ENCODE assay signal across 9 cellular contexts in the genomic region with DNA sequence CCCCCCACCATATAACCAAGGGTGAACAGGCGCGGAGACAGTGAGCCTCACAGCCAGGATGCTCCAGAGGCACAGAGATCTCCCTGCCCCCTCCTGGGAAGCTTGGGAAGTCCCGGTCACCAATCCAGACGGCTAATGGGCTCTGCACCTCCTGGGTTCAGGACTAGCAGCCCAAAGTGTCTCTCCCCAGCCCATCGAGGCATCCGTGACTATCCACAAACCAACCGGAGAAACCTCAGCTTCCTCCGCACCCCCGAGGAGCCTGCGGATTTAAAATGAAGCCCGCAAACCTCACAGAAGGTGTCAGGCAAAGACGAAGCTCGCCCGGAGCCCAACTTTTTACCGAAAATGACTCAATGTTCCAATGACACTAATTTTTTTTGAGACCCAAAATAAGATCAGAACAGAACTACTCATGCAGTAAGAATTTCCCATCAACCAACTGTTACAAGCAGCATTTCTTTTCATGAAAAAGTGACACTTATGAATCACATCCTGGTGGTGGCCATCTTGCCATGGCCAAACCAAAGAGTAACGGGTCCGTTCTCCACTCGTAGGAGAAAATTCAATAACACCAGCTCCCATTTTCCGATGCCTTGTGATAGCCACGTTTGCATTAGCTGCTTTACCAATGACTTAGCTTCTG. TPM values are rescaled to one million over a fixed set of nuclear protein-coding genes. Genes with fewer than 3 reads are reported as not detected.
DNase-seq lines count a peak whose midpoint lies in the region; ATAC-seq, FAIRE-seq and TF ChIP-seq lines count a peak whose summit lies in the region.
"Had no signal": no experiment of that assay in that cellular context is flagged by ENCODE, and none has a peak within 500 bp of the region (broad histone marks: within the 10 kb centered on the region; RNA-seq: fewer than 3 reads in every experiment).

No MANE protein-coding gene starts in this region.

- intact Hi-C loops in CD8-positive, alpha-beta T cell (cut with DNase I, micrococcal nuclease) = no loop called here
- intact Hi-C loops in prostate gland (cut with DNase I) = loop anchor here (10.0 kb wide), 1 partner anchor 331 kb away; no protein-coding TSS in a partner anchor
- intact Hi-C loops in thyroid gland (cut with DNase I) = no loop called here

- H3K27me3 Mint-ChIP-seq in CD8-positive, alpha-beta T cell (ENCODE audit: low read depth) = peaks cover 25% of the 10 kb centered on the region

- no peak overlapping the region for H3K4me3 Mint-ChIP-seq in CD8-positive, alpha-beta T cell

- H3K4me3 ChIP-seq in CD8-positive, alpha-beta T cell (ENCODE audit: low read depth, low read length) = no peak overlapping the region
- no peak overlapping the region for H3K4me3 ChIP-seq in prostate gland
- H3K4me3 ChIP-seq in thyroid gland (replicated peaks in 1 of 3) = no peak overlapping the region

- WGBS in prostate gland = 61% methylated on average over 20 of the region's 20 CpGs
- 89 to 92% methylated on average over 16 to 20 of the region's 20 CpGs for WGBS in thyroid gland, 2 donors

- H3K4me1 ChIP-seq in CD8-positive, alpha-beta T cell (ENCODE audit: insufficient read depth, low read length) = peaks cover 9% of the 10 kb centered on the region
- H3K4me1 ChIP-seq in prostate gland (replicated peaks) (peaks cover 25% of the 10 kb centered on the region), thyroid gland (peaks cover 25 to 26% of the 10 kb centered on the region in 2 donors)

- CTCF ChIA-PET in CD8-positive, alpha-beta T cell (lab: Charles Lee) = interaction anchor here (0.9 kb wide), 2 partner anchors 13 to 180 kb away, joined by 3 to 4 read pairs; no protein-coding TSS in a partner anchor

- peaks cover 16% of the 10 kb centered on the region for H3K4me1 Mint-ChIP-seq in CD8-positive, alpha-beta T cell (ENCODE audit: low read depth)

- no peaks in the 10 kb centered on the region for H3K9me3 Mint-ChIP-seq in CD8-positive, alpha-beta T cell

- H3K36me3 Mint-ChIP-seq in CD8-positive, alpha-beta T cell = no peaks in the 10 kb centered on the region

- peak in 1 of 7 experiments; percentile 12 for DNase-seq in CD8-positive, alpha-beta T cell
- DNase-seq in HTR-8/SVneo (ENCODE audit: insufficient read length, low spot score) (no peak), dermis blood vessel endothelial cell (peak; percentile 59), prostate gland (ENCODE audit: low spot score) (no peak), thyroid gland (no peak)
- no peak for DNase-seq in effector CD8-positive, alpha-beta T cell (lab: John Stamatoyannopoulos, UW)
- DNase-seq: NCI-H526 had no signal

- H3K36me3 ChIP-seq in CD8-positive, alpha-beta T cell (ENCODE audit: insufficient read depth, low read length) = no peaks in the 10 kb centered on the region
- H3K36me3 ChIP-seq in prostate gland (no peaks in the 10 kb centered on the region), thyroid gland (peaks cover 2 to 3% of the 10 kb centered on the region in 2 donors)

- peak; percentile 16 for ATAC-seq in CD8-positive, alpha-beta T cell
- ATAC-seq in GM19463 (IDR thresholded peaks at IDR 0.05; ENCODE audit: unreplicated experiment) (no peak), HG02642 (IDR thresholded peaks at IDR 0.05; ENCODE audit: poor library complexity, unreplicated experiment) (no peak)

- POLR2A ChIA-PET in CD8-positive, alpha-beta T cell (lab: Charles Lee) = no interaction called here

- TF ChIP-seq POLR2A in prostate gland (IDR thresholded peaks at IDR 0.05) (no peak), thyroid gland (IDR thresholded peaks at IDR 0.05) (no peak)

- H3K9me3 ChIP-seq in CD8-positive, alpha-beta T cell (ENCODE audit: low read length) = no peaks in the 10 kb centered on the region
- H3K9me3 ChIP-seq in prostate gland (no peaks in the 10 kb centered on the region), thyroid gland (no peaks in the 10 kb centered on the region)

- H3K27ac ChIP-seq in CD8-positive, alpha-beta T cell (ENCODE audit: low read depth, low read length) = no peak overlapping the region
- H3K27ac ChIP-seq in prostate gland (peak overlapping the region; percentile 62 to 90), thyroid gland (no peak overlapping the region)

- no peak for TF ChIP-seq CTCF in CD8-positive, alpha-beta T cell (IDR thresholded peaks at IDR 0.05)
- no peak for TF ChIP-seq CTCF in prostate gland (IDR thresholded peaks at IDR 0.05)
- TF ChIP-seq CTCF in thyroid gland (IDR thresholded peaks at IDR 0.05) = no peak

- FAIRE-seq in HTR-8/SVneo (lab: Jason Lieb, UNC) = peak; percentile 44

- H3K27me3 ChIP-seq in CD8-positive, alpha-beta T cell (ENCODE audit: insufficient read depth, low read length) = peaks cover 8% of the 10 kb centered on the region
- H3K27me3 ChIP-seq in prostate gland (replicated peaks; ENCODE audit: insufficient read depth) (no peaks in the 10 kb centered on the region), thyroid gland (no peaks in the 10 kb centered on the region)

- H3K27ac Mint-ChIP-seq in CD8-positive, alpha-beta T cell = no peak overlapping the region

RNA-seq across cellular contexts. Expression of a gene that starts 6.0 kb away (rescaled TPM):
- total RNA-seq in CD8-positive, alpha-beta T cell = 1 to 10 TPM; 2.1 to 2.3 TPM
- total RNA-seq in dermis blood vessel endothelial cell (68.8 and 100 TPM in 2 replicates), prostate gland (10 to 100 TPM; 40.4 to 75.0 TPM), thyroid gland (10 to 100 TPM in 2 of 4 donors, 1 to 10 TPM in 2; 6.6 to 20.0 (median 10.8) TPM)

Comparison
In these comparisons a context has a peak if more than half of its experiments do, and no peak if none do; other contexts are left out.
1. H3K27ac ChIP-seq: peak in prostate gland (2 of 2); none in CD8-positive, alpha-beta T cell (single experiment) and thyroid gland (0 of 3).